28 cellular contexts compared by ENCODE assay signal in the genomic region with DNA sequence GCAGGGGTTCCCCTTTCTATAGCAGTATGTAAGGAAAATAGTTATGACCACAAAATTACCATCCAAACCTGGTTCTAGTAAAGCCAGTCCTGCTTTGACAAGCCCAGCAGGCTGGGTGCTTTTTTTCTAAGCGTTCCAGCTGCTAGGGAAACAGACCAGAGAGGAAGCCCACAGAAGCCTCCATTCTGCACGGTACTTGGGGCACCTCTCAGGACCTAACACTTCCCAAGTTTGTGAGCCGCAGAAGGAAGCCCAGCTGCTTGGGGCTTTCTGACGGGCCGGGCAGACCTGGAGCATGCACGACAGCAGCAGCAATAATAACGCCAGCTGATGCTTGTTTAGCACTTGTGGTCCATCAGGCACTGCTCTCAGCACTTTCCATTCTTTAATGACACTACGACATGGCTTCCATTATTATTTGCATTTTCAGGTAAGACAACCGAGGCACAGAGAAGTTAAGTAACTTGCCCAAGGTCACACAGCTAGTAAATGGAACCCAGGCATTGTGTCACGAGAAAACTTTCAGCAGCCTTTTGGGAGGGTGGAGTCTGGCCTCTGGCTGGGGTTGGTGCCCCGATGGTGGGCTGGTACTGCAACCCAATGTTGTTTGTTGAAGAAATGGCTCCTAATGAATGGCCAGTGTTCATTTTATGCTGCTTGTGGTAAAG. TPM values are rescaled to one million over a fixed set of nuclear protein-coding genes. Genes with fewer than 3 reads are reported as not detected.
"Had no signal": no experiment of that assay in that cellular context is flagged by ENCODE, and none has a peak within 500 bp of the region (broad histone marks: within the 10 kb centered on the region; RNA-seq: fewer than 3 reads in every experiment).

No MANE protein-coding gene starts in this region.

- ATAC-seq: activated CD8-positive, alpha-beta memory T cell treated with anti-CD3 and anti-CD28 coated beads, Interleukin-2, amount 10 ng/mL, durations not matched to agents 7 days and 5 days; activated T-cell treated with anti-CD3 and anti-CD28 coated beads, Interleukin-2, amount 50 U/mL, for 4 hours; Panc1; SK-N-SH treated with all-trans-retinoic acid at 6 μM for 48 hours; WTC11 had no signal

- H3K9me3 ChIP-seq: SJSA1 had no signal

- H3K36me3 ChIP-seq: SJSA1 had no signal

- H3K4me1 ChIP-seq: SJSA1 had no signal

- DNase-seq: activated CD4-positive, alpha-beta T cell treated with anti-CD3 and anti-CD28 coated beads for 1 hour; activated CD4-positive, alpha-beta T cell treated with anti-CD3 and anti-CD28 coated beads, Interleukin-2, amount 10 ng/mL, durations not matched to agents 24 days and 14 days; activated CD4-positive, alpha-beta T cell treated with anti-CD3 and anti-CD28 coated beads, Interleukin-2, amount 50 U/mL, for 48 hours; activated CD8-positive, alpha-beta memory T cell treated with anti-CD3 and anti-CD28 coated beads, Interleukin-2, amount 10 ng/mL, durations not matched to agents 7 days and 5 days; activated effector memory CD4-positive, alpha-beta T cell treated with anti-CD3 and anti-CD28 coated beads, Interleukin-2, amount 50 U/mL, for 16 hours; activated naive CD4-positive, alpha-beta T cell treated with Interleukin-2 at 50 U/mL for 16 hours; activated naive CD8-positive, alpha-beta T cell treated with anti-CD3 and anti-CD28 coated beads for 36 hours; activated T-cell treated with anti-CD3 and anti-CD28 coated beads, Interleukin-2, amount 50 U/mL, for 4 hours; anterior cingulate cortex; cerebellar nuclear complex; NCI-H1048; NCI-H146; NCI-H187 treated with DMSO at 0.1 percent for 48 hours; NCI-H2081 treated with DMSO at 0.1 percent for 48 hours; NCI-H2171 treated with DMSO at 0.1 percent for 48 hours; NCI-H226; NCI-H774; NK-92 treated with Interleukin-12 subunit alpha and Interleukin-12 subunit beta, amount 100 ng/mL, for 24 hours; OCI-M1; Right ventricle myocardium superior had no signal

- H3K9me3 Mint-ChIP-seq: activated CD4-positive, alpha-beta T cell treated with anti-CD3 and anti-CD28 coated beads, Interleukin-2, amount 10 ng/mL, durations not matched to agents 24 days and 14 days; activated naive CD8-positive, alpha-beta T cell treated with anti-CD3 and anti-CD28 coated beads for 36 hours; activated T-cell treated with anti-CD3 and anti-CD28 coated beads, Interleukin-2, amount 50 U/mL, for 4 hours; T-helper 1 cell treated with Interleukin-12 subunit alpha and Interleukin-12 subunit beta and Interleukin-4 antibody, amounts not matched to agents 30 μg/mL and 1 μg/mL, for 36 hours; WTC11 had no signal

- H3K27ac ChIP-seq: RWPE1, SJSA1 had no signal

- H3K4me3 Mint-ChIP-seq: activated CD4-positive, alpha-beta T cell treated with anti-CD3 and anti-CD28 coated beads, Interleukin-2, amount 10 ng/mL, durations not matched to agents 24 days and 14 days; activated CD8-positive, alpha-beta memory T cell treated with anti-CD3 and anti-CD28 coated beads, Interleukin-2, amount 10 ng/mL, durations not matched to agents 7 days and 5 days; activated naive CD8-positive, alpha-beta T cell treated with anti-CD3 and anti-CD28 coated beads for 36 hours; activated T-cell treated with anti-CD3 and anti-CD28 coated beads, Interleukin-2, amount 50 U/mL, for 4 hours; T-helper 1 cell treated with Interleukin-12 subunit alpha and Interleukin-12 subunit beta and Interleukin-4 antibody, amounts not matched to agents 30 μg/mL and 1 μg/mL, for 36 hours; WTC11 had no signal

- H3K27ac Mint-ChIP-seq: activated CD4-positive, alpha-beta T cell treated with anti-CD3 and anti-CD28 coated beads, Interleukin-2, amount 10 ng/mL, durations not matched to agents 24 days and 14 days; activated CD8-positive, alpha-beta memory T cell treated with anti-CD3 and anti-CD28 coated beads, Interleukin-2, amount 10 ng/mL, durations not matched to agents 7 days and 5 days; activated naive CD8-positive, alpha-beta T cell treated with anti-CD3 and anti-CD28 coated beads for 36 hours; T-helper 1 cell treated with Interleukin-12 subunit alpha and Interleukin-12 subunit beta and Interleukin-4 antibody, amounts not matched to agents 30 μg/mL and 1 μg/mL, for 36 hours; WTC11 had no signal

- H3K4me3 ChIP-seq: SJSA1 had no signal

- H3K36me3 Mint-ChIP-seq: activated CD8-positive, alpha-beta memory T cell treated with anti-CD3 and anti-CD28 coated beads, Interleukin-2, amount 10 ng/mL, durations not matched to agents 7 days and 5 days; activated naive CD8-positive, alpha-beta T cell treated with anti-CD3 and anti-CD28 coated beads for 36 hours; WTC11 had no signal

- FAIRE-seq: colon had no signal

RNA-seq across cellular contexts. Expression of gene LMX1B, which starts 15.4 kb away (rescaled TPM):
- total RNA-seq: activated CD4-positive, alpha-beta T cell treated with anti-CD3 and anti-CD28 coated beads, Interleukin-2, amount 10 ng/mL, durations not matched to agents 24 days and 14 days; activated CD8-positive, alpha-beta memory T cell treated with anti-CD3 and anti-CD28 coated beads, Interleukin-2, amount 10 ng/mL, durations not matched to agents 7 days and 5 days; activated naive CD8-positive, alpha-beta T cell treated with anti-CD3 and anti-CD28 coated beads for 36 hours; activated T-cell treated with anti-CD3 and anti-CD28 coated beads, Interleukin-2, amount 50 U/mL, for 4 hours; LHCN-M2; SJSA1 had no signal
